Comparison of ENCODE assay signal across 12 cellular contexts in the genomic region with DNA sequence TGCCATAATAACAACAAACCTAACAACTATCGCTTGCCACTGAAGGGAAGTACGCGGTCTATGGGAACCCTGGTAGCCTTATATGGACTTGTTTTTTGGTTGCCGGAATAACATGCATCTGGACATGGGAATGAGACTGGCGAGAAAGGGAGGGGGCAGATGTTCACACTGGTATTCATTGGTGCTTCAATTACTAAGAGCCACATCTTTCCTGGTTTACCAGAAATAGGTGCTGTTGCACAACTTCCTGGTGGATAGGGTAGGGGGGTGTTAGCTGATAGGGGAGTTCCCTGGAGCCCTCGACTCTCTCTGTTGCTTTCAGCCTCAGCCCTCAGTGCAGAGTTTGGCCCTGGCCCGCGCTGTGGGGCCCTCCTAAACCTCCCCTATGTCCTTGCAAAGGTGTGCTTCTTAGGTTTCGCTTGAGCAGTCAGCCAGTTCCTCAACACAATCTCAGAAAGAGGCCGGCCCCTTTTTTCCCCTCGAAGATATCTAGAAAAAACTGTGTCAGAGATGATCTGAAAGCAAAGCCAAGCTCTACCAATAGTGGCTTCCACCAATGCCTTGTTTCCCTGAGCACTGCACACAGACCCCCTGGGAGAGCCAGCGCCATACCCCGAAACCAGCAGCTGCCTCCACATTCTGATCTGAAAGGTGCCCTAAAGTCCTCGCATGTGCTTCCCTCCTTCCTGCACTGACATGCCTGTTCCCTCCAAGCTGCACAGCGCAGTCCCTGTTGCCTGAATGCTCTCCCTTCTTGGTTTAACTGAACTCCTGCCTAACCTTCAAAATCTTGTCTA. TPM values are rescaled to one million over a fixed set of nuclear protein-coding genes. Genes with fewer than 3 reads are reported as not detected.
DNase-seq lines count a peak whose midpoint lies in the region; ATAC-seq and TF ChIP-seq lines count a peak whose summit lies in the region.
"Had no signal": no experiment of that assay in that cellular context is flagged by ENCODE, and none has a peak within 500 bp of the region (broad histone marks: within the 10 kb centered on the region; RNA-seq: fewer than 3 reads in every experiment).

No MANE protein-coding gene starts in this region.

- peak overlapping the region in 6 of 10 donors; percentile 1 to 38 (median 26) for H3K4me3 ChIP-seq in heart right ventricle
- no peak overlapping the region for H3K4me3 ChIP-seq in epithelial cell of proximal tubule (ENCODE audit: low read depth, low read length)
- H3K4me3 ChIP-seq in upper lobe of left lung = peak overlapping the region in 2 of 4 donors; percentile 10 to 33
- no peak overlapping the region for H3K4me3 ChIP-seq in Caco-2 (ENCODE audit: low read depth, low read length)
- H3K4me3 ChIP-seq in smooth muscle cell = no peak overlapping the region

- H3K27ac Mint-ChIP-seq in Caco-2 (ENCODE audit: unreplicated experiment) = no peak overlapping the region
- H3K27ac Mint-ChIP-seq: progenitor cell of endocrine pancreas had no signal

- CTCF ChIA-PET in Caco-2 (lab: Charles Lee) = no interaction called here

- H3K4me2 ChIP-seq in smooth muscle cell = no peak overlapping the region

- H3K27me3 ChIP-seq in heart right ventricle (no peaks in the 10 kb centered on the region), upper lobe of left lung (no peaks in the 10 kb centered on the region), Caco-2 (replicated peaks; ENCODE audit: control insufficient read depth, insufficient read depth, low read length) (no peaks in the 10 kb centered on the region), smooth muscle cell (ENCODE audit: low read depth) (no peaks in the 10 kb centered on the region)

- H3K4me3 Mint-ChIP-seq in Caco-2 (ENCODE audit: unreplicated experiment) = no peak overlapping the region

- TF ChIP-seq EP300 in upper lobe of left lung (IDR thresholded peaks at IDR 0.05) = peak in 2 of 4 donors; percentile 24 to 40

- H2AFZ ChIP-seq in smooth muscle cell (ENCODE audit: low read depth) = no peak overlapping the region

- peaks cover 9% of the 10 kb centered on the region for H3K9me3 Mint-ChIP-seq in Caco-2 (ENCODE audit: unreplicated experiment)

- H3K36me3 ChIP-seq in heart right ventricle (no peaks in the 10 kb centered on the region), upper lobe of left lung (no peaks in the 10 kb centered on the region), Caco-2 (ENCODE audit: control insufficient read depth, insufficient read depth, low read length) (no peaks in the 10 kb centered on the region), smooth muscle cell (ENCODE audit: low read depth) (no peaks in the 10 kb centered on the region)

- no peak overlapping the region for H3K9ac ChIP-seq in smooth muscle cell (ENCODE audit: low read depth)

- no peaks in the 10 kb centered on the region for H4K20me1 ChIP-seq in smooth muscle cell (ENCODE audit: low read depth)

- no peaks in the 10 kb centered on the region for H3K36me3 Mint-ChIP-seq in Caco-2 (ENCODE audit: insufficient read depth, unreplicated experiment)

- TF ChIP-seq POLR2A in upper lobe of left lung (IDR thresholded peaks at IDR 0.05) = no peak

- TF ChIP-seq CTCF in heart right ventricle (IDR thresholded peaks at IDR 0.05) = no peak
- TF ChIP-seq CTCF in epithelial cell of proximal tubule (conservative IDR thresholded peaks at IDR 0.05; ENCODE audit: low read depth, low read length) = no peak
- TF ChIP-seq CTCF in upper lobe of left lung (IDR thresholded peaks at IDR 0.05) = no peak
- no peak for TF ChIP-seq CTCF in Caco-2 (IDR thresholded peaks at IDR 0.05; ENCODE audit: insufficient read depth in 1 of 2, low read depth in 1 of 2, low read length in 1 of 2, severe bottlenecking in 1 of 2, unreplicated experiment in 1 of 2)
- TF ChIP-seq CTCF in smooth muscle cell (IDR thresholded peaks at IDR 0.05; ENCODE audit: borderline replicate concordance, insufficient read depth, poor library complexity, severe bottlenecking) = no peak

- H3F3A ChIP-seq in smooth muscle cell (ENCODE audit: low read depth) = no peaks in the 10 kb centered on the region

- no peaks in the 10 kb centered on the region for H3K9me3 ChIP-seq in heart right ventricle
- H3K9me3 ChIP-seq in upper lobe of left lung = no peaks in the 10 kb centered on the region
- H3K9me3 ChIP-seq in Caco-2 = peaks cover under 1% of the 10 kb centered on the region; the same call in 1 of the 2 replicates
- H3K9me3 ChIP-seq in smooth muscle cell (replicated peaks; ENCODE audit: low read depth) = no peaks in the 10 kb centered on the region

- ATAC-seq in heart right ventricle = peak in 4 of 8 donors; percentile 35 to 73 (median 52)
- peak; percentile 77 for ATAC-seq in HG03108 (IDR thresholded peaks at IDR 0.05; ENCODE audit: unreplicated experiment)
- peak in 1 of 2 donors; percentile 20 for ATAC-seq in upper lobe of left lung (ENCODE audit: low FRiP score in 2 of 2)
- ATAC-seq: foreskin keratinocyte had no signal

- WGBS in heart right ventricle, 2 donors = 71 to 83% methylated on average over 15 of the region's 15 CpGs
- 59 to 67% methylated on average over 13 to 15 of the region's 15 CpGs for whole genome bisulfite sequencing in upper lobe of left lung, 2 donors
- WGBS in smooth muscle cell (ENCODE audit: low lambda C conversion rate) = 93% methylated on average over 15 of the region's 15 CpGs

- intact Hi-C loops in heart right ventricle (cut with DNase I) (no loop called here), cardiac septum (cut with DNase I) (no loop called here), Caco-2 (cut with micrococcal nuclease; ENCODE audit: unreplicated experiment) (no loop called here)

- no peaks in the 10 kb centered on the region for H3K4me1 Mint-ChIP-seq in Caco-2 (ENCODE audit: low read depth, unreplicated experiment)

- no TSS peak for BruUV-seq in Caco-2 (replicated peaks; lab: Mats Ljungman, UMichigan)

- POLR2A ChIA-PET in Caco-2 (lab: Charles Lee) = no interaction called here

- H3K27ac ChIP-seq in heart right ventricle = peak overlapping the region in 3 of 10 donors; percentile 10 to 46 (median 40)
- H3K27ac ChIP-seq in upper lobe of left lung = peak overlapping the region in 3 of 4 donors; percentile 43 to 60 (median 44)
- H3K27ac ChIP-seq in smooth muscle cell (ENCODE audit: low read depth) = no peak overlapping the region
- H3K27ac ChIP-seq: foreskin keratinocyte had no signal

- H3K27me3 Mint-ChIP-seq in Caco-2 (ENCODE audit: insufficient read depth, unreplicated experiment) = peaks cover 8% of the 10 kb centered on the region

- no peaks in the 10 kb centered on the region for H3K79me2 ChIP-seq in smooth muscle cell (ENCODE audit: low read depth)

- no peak for DNase-seq in heart right ventricle
- no peak for DNase-seq in cardiac septum (ENCODE audit: low spot score)
- peak; percentile 66 for DNase-seq in epithelial cell of proximal tubule (ENCODE audit: low read depth)
- DNase-seq in upper lobe of left lung = peak in 1 of 2 donors; percentile 34
- DNase-seq in hepatic stellate cell (ENCODE audit: low spot score) = no peak
- no peak for DNase-seq in Caco-2
- DNase-seq in smooth muscle cell (lab: John Stamatoyannopoulos, UW; ENCODE audit: unreplicated experiment) = no peak
- DNase-seq: activated naive CD4-positive, alpha-beta T cell treated with anti-CD3 and anti-CD28 coated beads, Interleukin-2, amount 50 U/mL, for 16 hours; foreskin keratinocyte; SW 1271 had no signal

- H3K4me1 ChIP-seq in heart right ventricle (peaks cover 0 to 16% (median 0%) of the 10 kb centered on the region in 9 donors), upper lobe of left lung (peaks cover 7 to 12% (median 9%) of the 10 kb centered on the region in 4 donors), Caco-2 (no peaks in the 10 kb centered on the region), smooth muscle cell (ENCODE audit: low read depth) (no peaks in the 10 kb centered on the region)
- H3K4me1 ChIP-seq: foreskin keratinocyte had no signal

RNA-seq across cellular contexts. Expression of gene TBXAS1, which starts 13.5 kb away (rescaled TPM):
- total RNA-seq in heart right ventricle = 10 to 100 TPM in 1 of 10 donors, 1 to 10 TPM in 9; 1.7 to 17.7 (median 3.7) TPM
- 1 to 10 TPM; 2.5 to 4.8 TPM for polyA plus RNA-seq in heart right ventricle
- 4.3 TPM for total RNA-seq in cardiac septum
- total RNA-seq in epithelial cell of proximal tubule = 11.1 and 20.0 TPM in 2 replicates
- total RNA-seq in upper lobe of left lung = 100 to 1,000 TPM in 2 of 6 donors, 10 to 100 TPM in 4; 62.8 to 317 (median 85.6) TPM
- 1.2 and 1.6 TPM in 2 replicates for total RNA-seq in Caco-2 (2022)
- not detected in 2 replicates for total RNA-seq in smooth muscle cell
- polyA plus RNA-seq in smooth muscle cell = 0.27 and 0.51 TPM in 2 replicates

Comparison
In these comparisons a context has a peak if more than half of its experiments do, and no peak if none do; other contexts are left out.
1. H3K4me3 ChIP-seq: peak in heart right ventricle (6 of 10); none in epithelial cell of proximal tubule (single experiment), Caco-2 (single experiment) and smooth muscle cell (single experiment).